In genomic region chr6:31568537-31568961, GRCh38 we compare ENCODE assay signal across 1 cellular context.
TF ChIP-seq lines count a peak whose summit lies in the region.

No MANE protein-coding gene starts in this region.

TF ChIP-seq in IMR-90, 13 proteins besides CTCF, POLR2A, EP300 and RAD21 (continued from another document):
- TF ChIP-seq MXI1 (IDR thresholded peaks at IDR 0.05; ENCODE audit: borderline replicate concordance, low read depth, low read length) (no peak), SMC3 (IDR thresholded peaks at IDR 0.05; ENCODE audit: low read depth, low read length) (no peak), FOS (IDR thresholded peaks at IDR 0.05; ENCODE audit: low read depth, low read length) (no peak), USF2 (IDR thresholded peaks at IDR 0.05; ENCODE audit: low read depth, low read length) (no peak), NFE2L2 (IDR thresholded peaks at IDR 0.05; ENCODE audit: low read depth, low read length) (no peak), CHD1 (IDR thresholded peaks at IDR 0.05; ENCODE audit: low read depth, low read length) (no peak), MAFK (IDR thresholded peaks at IDR 0.05; ENCODE audit: low read depth, low read length) (no peak), CEBPB (IDR thresholded peaks at IDR 0.05; ENCODE audit: low read depth, low read length) (no peak)
